ENCODE assay signal across 8 cellular contexts in the genomic region with DNA sequence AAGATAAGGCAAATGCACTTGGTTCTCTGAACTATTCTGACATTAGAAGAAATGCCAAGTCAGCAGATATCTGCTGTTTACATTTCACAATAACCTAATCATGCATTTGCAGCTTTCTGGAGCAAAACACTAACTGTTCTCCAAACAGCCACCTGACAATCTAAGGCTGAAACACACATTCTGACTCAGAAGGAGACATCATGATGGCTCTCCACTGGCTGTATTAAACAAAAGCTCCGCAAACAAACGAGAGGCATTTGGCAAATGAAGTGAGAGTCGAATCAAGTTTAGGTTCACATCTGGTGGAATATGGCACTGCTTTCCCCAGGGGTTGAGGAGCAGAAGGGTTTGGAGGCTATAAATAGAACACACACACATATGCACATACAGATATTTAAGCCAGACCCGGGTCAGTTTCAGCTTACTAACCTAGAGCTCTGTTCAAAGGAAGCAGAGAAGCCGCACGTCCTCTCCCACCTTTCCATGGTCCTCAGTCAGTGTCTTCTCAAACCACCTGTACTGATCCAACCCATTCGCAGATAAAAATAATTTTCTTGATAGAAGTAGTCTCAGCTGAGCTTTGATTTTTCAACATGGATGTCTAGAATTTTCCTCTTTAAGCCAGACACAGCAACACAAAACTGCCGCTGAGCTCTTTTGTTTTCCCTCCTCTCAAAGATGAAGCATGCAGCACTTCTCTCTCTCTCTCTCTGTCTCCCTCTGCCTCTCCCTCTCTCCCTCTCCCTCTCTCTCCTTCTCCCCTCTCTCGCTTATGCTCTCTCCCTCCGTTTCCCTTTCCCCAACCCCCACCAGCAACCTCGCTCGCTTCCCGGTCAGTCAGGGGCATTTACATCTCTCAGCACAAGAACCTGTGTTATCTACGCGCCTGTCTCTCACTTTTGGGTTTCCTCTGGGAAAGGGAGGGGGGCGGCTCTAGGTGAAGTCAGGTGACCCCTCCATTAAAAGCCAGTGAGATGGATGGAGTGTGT.
DNase-seq lines count a peak whose midpoint lies in the region; ATAC-seq and TF ChIP-seq lines count a peak whose summit lies in the region.

No MANE protein-coding gene starts in this region.

- H3K4me1 Mint-ChIP-seq in stimulated activated memory B cell treated with anti-CD40 and anti-IgM and Interleukin-4, amounts not matched to agents 10 μg/mL and 1 μg/mL and 100 μg/mL, for 72 hours, result peaks cover 6% of the 10 kb centered on the region

- CTCF ChIA-PET in PC-3 (lab: Charles Lee), result interaction anchor here (0.6 kb wide), 1 partner anchor 25 kb away, joined by 4 read pairs; no protein-coding TSS in a partner anchor

- no peak overlapping the region for H3K9ac ChIP-seq in PC-3 (ENCODE audit: low read length)

- H3K4me3 ChIP-seq in ACC112 (ENCODE audit: low read depth, low read length) (peak overlapping the region; percentile 76), astrocyte of the cerebellum (ENCODE audit: low read depth, low read length) (peak overlapping the region; percentile 31), PC-3 (ENCODE audit: low read length) (no peak overlapping the region)

- in situ Hi-C loops in astrocyte of the cerebellum (cut with HindIII; ENCODE audit: low sequenced_read_pairs), result no loop called here
- in situ Hi-C loops in GM13976 (cut with MboI; ENCODE audit: low sequenced_read_pairs, unreplicated experiment), result no loop called here

- BruUV-seq in PC-3 (replicated peaks; lab: Mats Ljungman, UMichigan), result no TSS peak

- H3K27ac ChIP-seq in ACC112 (ENCODE audit: low read depth, low read length) (no peak overlapping the region), PC-3 (ENCODE audit: low read length) (no peak overlapping the region)

- no peaks in the 10 kb centered on the region for H3K9me3 ChIP-seq in PC-3 (ENCODE audit: low read length)

- no peak overlapping the region for H3K4me2 ChIP-seq in PC-3 (ENCODE audit: low read length)

- H3K4me3 Mint-ChIP-seq in stimulated activated memory B cell treated with anti-CD40 and anti-IgM and Interleukin-4, amounts not matched to agents 10 μg/mL and 1 μg/mL and 100 μg/mL, for 72 hours, result no peak overlapping the region

- no peak overlapping the region for H3K27ac Mint-ChIP-seq in stimulated activated memory B cell treated with anti-CD40 and anti-IgM and Interleukin-4, amounts not matched to agents 10 μg/mL and 1 μg/mL and 100 μg/mL, for 72 hours

- H3K79me2 ChIP-seq in ACC112 (ENCODE audit: control insufficient read depth, insufficient read depth, low read length, unreplicated experiment) (no peaks in the 10 kb centered on the region), PC-3 (ENCODE audit: low read length) (no peaks in the 10 kb centered on the region)

- no peak for TF ChIP-seq CTCF in astrocyte of the cerebellum (IDR thresholded peaks at IDR 0.05; ENCODE audit: low read depth, low read length, missing control alignments)
- TF ChIP-seq CTCF in PC-3 (conservative IDR thresholded peaks at IDR 0.05; ENCODE audit: low read depth, low read length), result no peak
- TF ChIP-seq CTCF in GM13976 (IDR thresholded peaks at IDR 0.05; ENCODE audit: borderline replicate concordance, control extremely low read depth, extremely low read depth, insufficient read depth, missing control alignments), result no peak

- H2AFZ ChIP-seq in ACC112 (ENCODE audit: low read length, unreplicated experiment), result no peak overlapping the region
- no peak overlapping the region for H2AFZ ChIP-seq in PC-3 (ENCODE audit: low read length)

- H3K27me3 ChIP-seq in ACC112 (ENCODE audit: insufficient read depth, low read length) (no peaks in the 10 kb centered on the region), PC-3 (ENCODE audit: low read length) (peaks cover 48% of the 10 kb centered on the region)

- H3K9me3 Mint-ChIP-seq in stimulated activated memory B cell treated with anti-CD40 and anti-IgM and Interleukin-4, amounts not matched to agents 10 μg/mL and 1 μg/mL and 100 μg/mL, for 72 hours, result peaks cover 3% of the 10 kb centered on the region

- no peaks in the 10 kb centered on the region for H3K36me3 ChIP-seq in ACC112 (ENCODE audit: insufficient read depth, low read length)
- no peaks in the 10 kb centered on the region for H3K36me3 ChIP-seq in PC-3 (ENCODE audit: low read depth, low read length)

- no peak for DNase-seq in astrocyte of the cerebellum (ENCODE audit: low read depth)
- DNase-seq in islet precursor cell, result peak; percentile 54
- DNase-seq in middle frontal gyrus (ENCODE audit: extremely low spot score, low spot score), result no peak
- no peak for DNase-seq in PC-3
- DNase-seq in GM13976 (ENCODE audit: low spot score), result no peak

- H3K4me1 ChIP-seq in ACC112 (ENCODE audit: control insufficient read depth, insufficient read depth, low read length, unreplicated experiment) (peaks cover 17% of the 10 kb centered on the region), PC-3 (ENCODE audit: insufficient read depth, low read length) (no peaks in the 10 kb centered on the region)

- H3F3A ChIP-seq in PC-3 (ENCODE audit: low read length, unreplicated experiment), result no peaks in the 10 kb centered on the region

- no peaks in the 10 kb centered on the region for H3K9me2 ChIP-seq in PC-3 (replicated peaks; ENCODE audit: low read length)

- H3K36me3 Mint-ChIP-seq in stimulated activated memory B cell treated with anti-CD40 and anti-IgM and Interleukin-4, amounts not matched to agents 10 μg/mL and 1 μg/mL and 100 μg/mL, for 72 hours, result no peaks in the 10 kb centered on the region

- POLR2A ChIA-PET in PC-3 (lab: Charles Lee; ENCODE audit: unreplicated experiment), result no interaction called here

- H3K27me3 Mint-ChIP-seq in stimulated activated memory B cell treated with anti-CD40 and anti-IgM and Interleukin-4, amounts not matched to agents 10 μg/mL and 1 μg/mL and 100 μg/mL, for 72 hours, result no peaks in the 10 kb centered on the region

- intact Hi-C loops in PC-3 (cut with micrococcal nuclease), result no loop called here

- ATAC-seq in HG03025 (IDR thresholded peaks at IDR 0.05; ENCODE audit: low FRiP score, unreplicated experiment), result peak; percentile 54
- ATAC-seq in stimulated activated memory B cell treated with anti-CD40 and anti-IgM and Interleukin-4, amounts not matched to agents 10 μg/mL and 1 μg/mL and 100 μg/mL, for 72 hours, result no peak
- ATAC-seq in PC-3, result no peak

- no peaks in the 10 kb centered on the region for H4K20me1 ChIP-seq in PC-3 (ENCODE audit: low read length)
